42 cellular contexts compared by ENCODE assay signal in the genomic region with DNA sequence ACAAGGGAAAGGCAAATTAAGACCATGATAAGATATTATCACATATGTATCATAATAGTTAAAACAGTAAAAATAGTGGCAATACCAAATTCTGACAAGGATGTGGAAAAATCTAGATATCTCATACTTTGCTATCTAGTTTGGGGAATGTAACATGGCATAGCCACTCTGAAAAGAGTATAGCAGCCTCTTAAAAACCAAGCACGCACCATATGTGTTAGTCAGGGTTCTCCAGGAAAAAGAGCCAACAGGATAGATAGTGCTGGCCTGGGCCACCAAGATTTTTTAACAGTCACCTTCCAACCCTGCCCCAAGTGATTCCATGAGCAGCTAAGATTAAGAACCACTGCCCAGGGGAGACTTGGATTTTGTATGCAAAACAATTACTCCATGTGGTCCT. TPM values are rescaled to one million over a fixed set of nuclear protein-coding genes. Genes with fewer than 3 reads are reported as not detected.
"Had no signal": no experiment of that assay in that cellular context is flagged by ENCODE, and none has a peak within 500 bp of the region (broad histone marks: within the 10 kb centered on the region; RNA-seq: fewer than 3 reads in every experiment).

No MANE protein-coding gene starts in this region.

- H3K27ac ChIP-seq: adrenal gland, ascending aorta, body of pancreas, brain microvascular endothelial cell, breast epithelium, cardiac muscle cell had no signal

- H3K4me3 Mint-ChIP-seq: activated naive CD4-positive, alpha-beta T cell treated with anti-CD3 and anti-CD28 coated beads for 36 hours; activated naive CD4-positive, alpha-beta T cell treated with anti-CD3 and anti-CD28 coated beads, Interleukin-2, amount 10 ng/mL, durations not matched to agents 7 days and 5 days; activated naive CD4-positive, alpha-beta T cell treated with anti-CD3 and anti-CD28 coated beads, Interleukin-2, amount 50 U/mL, for 24 hours; activated naive CD8-positive, alpha-beta T cell; activated naive CD8-positive, alpha-beta T cell treated with anti-CD3 and anti-CD28 coated beads for 36 hours; activated naive CD8-positive, alpha-beta T cell treated with anti-CD3 and anti-CD28 coated beads, Interleukin-2, amount 10 ng/mL, durations not matched to agents 7 days and 5 days; activated naive CD8-positive, alpha-beta T cell treated with anti-CD3 and anti-CD28 coated beads, Interleukin-2, amount 50 U/mL, for 24 hours; activated T-cell treated with anti-CD3 and anti-CD28 coated beads, Interleukin-2, amount 50 U/mL, for 24 hours; activated T-cell treated with anti-CD3 and anti-CD28 coated beads, Interleukin-2, amount 50 U/mL, for 4 hours; activated T-cell treated with anti-CD3 and anti-CD28 coated beads, Interleukin-2, amount 50 U/mL, for 72 hours; activated T-helper 1 cell treated with anti-CD3 and anti-CD28 coated beads, Interleukin-12 subunit alpha, Interleukin-12 subunit beta, Interleukin-2, Interleukin-4 antibody, amounts not matched to agents 30 ng/mL and 10 ng/mL and 1 ng/mL, durations not matched to agents 14 hours and 24 hours and 36 hours; activated T-helper 17 cell treated with anti-CD3 and anti-CD28 coated beads, Interleukin-2, amount 50 U/mL, for 72 hours; brain; central memory CD8-positive, alpha-beta T cell had no signal

- DNase-seq: activated effector memory CD4-positive, alpha-beta T cell treated with anti-CD3 and anti-CD28 coated beads, Interleukin-2, amount 50 U/mL, for 16 hours; activated effector memory CD4-positive, alpha-beta T cell treated with Interleukin-2 at 50 U/mL for 16 hours; activated gamma-delta T cell; activated gamma-delta T cell treated with Interleukin-2 at 50 U/mL for 16 hours; activated naive CD4-positive, alpha-beta T cell; activated naive CD4-positive, alpha-beta T cell treated with anti-CD3 and anti-CD28 coated beads for 36 hours; activated naive CD4-positive, alpha-beta T cell treated with anti-CD3 and anti-CD28 coated beads, Interleukin-2, amount 10 ng/mL, durations not matched to agents 7 days and 5 days; activated naive CD4-positive, alpha-beta T cell treated with anti-CD3 and anti-CD28 coated beads, Interleukin-2, amount 50 U/mL, for 16 hours; activated naive CD4-positive, alpha-beta T cell treated with Interleukin-2 at 50 U/mL for 16 hours; activated naive CD8-positive, alpha-beta T cell treated with anti-CD3 and anti-CD28 coated beads for 36 hours; activated naive CD8-positive, alpha-beta T cell treated with anti-CD3 and anti-CD28 coated beads, Interleukin-2, amount 10 ng/mL, durations not matched to agents 7 days and 5 days; activated naive CD8-positive, alpha-beta T cell treated with anti-CD3 and anti-CD28 coated beads, Interleukin-2, amount 50 U/mL, for 24 hours; activated T-cell treated with anti-CD3 and anti-CD28 coated beads, Interleukin-2, amount 50 U/mL, for 1 hour; activated T-cell treated with anti-CD3 and anti-CD28 coated beads, Interleukin-2, amount 50 U/mL, for 24 hours; activated T-cell treated with anti-CD3 and anti-CD28 coated beads, Interleukin-2, amount 50 U/mL, for 4 hours; activated T-cell treated with anti-CD3 and anti-CD28 coated beads, Interleukin-2, amount 50 U/mL, for 48 hours; activated T-cell treated with anti-CD3 and anti-CD28 coated beads, Interleukin-2, amount 50 U/mL, for 72 hours; adrenal gland; amniotic stem cell; amygdala; anterior cingulate cortex; aorta; body of pancreas; brain microvascular endothelial cell; caudate nucleus; central memory CD4-positive, alpha-beta T cell; cerebellar nuclear complex had no signal

- H3K27ac Mint-ChIP-seq: activated naive CD4-positive, alpha-beta T cell treated with anti-CD3 and anti-CD28 coated beads for 36 hours; activated naive CD4-positive, alpha-beta T cell treated with anti-CD3 and anti-CD28 coated beads, Interleukin-2, amount 10 ng/mL, durations not matched to agents 7 days and 5 days; activated naive CD4-positive, alpha-beta T cell treated with anti-CD3 and anti-CD28 coated beads, Interleukin-2, amount 50 U/mL, for 24 hours; activated naive CD4-positive, alpha-beta T cell treated with anti-CD3 and anti-CD28 coated beads, Interleukin-2, amount 50 U/mL, for 72 hours; activated naive CD8-positive, alpha-beta T cell; activated naive CD8-positive, alpha-beta T cell treated with anti-CD3 and anti-CD28 coated beads for 36 hours; activated naive CD8-positive, alpha-beta T cell treated with anti-CD3 and anti-CD28 coated beads, Interleukin-2, amount 10 ng/mL, durations not matched to agents 7 days and 5 days; activated naive CD8-positive, alpha-beta T cell treated with anti-CD3 and anti-CD28 coated beads, Interleukin-2, amount 50 U/mL, for 24 hours; activated T-cell treated with anti-CD3 and anti-CD28 coated beads, Interleukin-2, amount 50 U/mL, for 24 hours; activated T-cell treated with anti-CD3 and anti-CD28 coated beads, Interleukin-2, amount 50 U/mL, for 72 hours; activated T-helper 1 cell treated with anti-CD3 and anti-CD28 coated beads, Interleukin-12 subunit alpha, Interleukin-12 subunit beta, Interleukin-2, Interleukin-4 antibody, amounts not matched to agents 30 ng/mL and 10 ng/mL and 1 ng/mL, durations not matched to agents 14 hours and 24 hours and 36 hours; activated T-helper 17 cell treated with anti-CD3 and anti-CD28 coated beads, Interleukin-2, amount 50 U/mL, for 72 hours; activated T-helper 2 cell treated with anti-CD3 and anti-CD28 coated beads, Interferon-gamma antibody, Interleukin-2, Interleukin-4, amounts not matched to agents 10 μg/mL and 5 μg/mL and 100 μg/mL, durations not matched to agents 14 hours and 24 hours and 36 hours; brain had no signal

- H3K27me3 ChIP-seq: adrenal gland, ascending aorta, body of pancreas, brain microvascular endothelial cell, breast epithelium, cardiac muscle cell had no signal

- H3K36me3 ChIP-seq: adrenal gland, ascending aorta, brain microvascular endothelial cell, breast epithelium, cardiac muscle cell had no signal

- H3K36me3 Mint-ChIP-seq: activated naive CD4-positive, alpha-beta T cell treated with anti-CD3 and anti-CD28 coated beads, Interleukin-2, amount 50 U/mL, for 24 hours; brain had no signal

- H3K4me3 ChIP-seq: adrenal gland, ascending aorta, body of pancreas, breast epithelium, cardiac muscle cell had no signal

- H3K9me3 ChIP-seq: ascending aorta, body of pancreas, breast epithelium had no signal

- ATAC-seq: activated naive CD4-positive, alpha-beta T cell treated with anti-CD3 and anti-CD28 coated beads, Interleukin-2, amount 50 U/mL, for 72 hours; activated naive CD8-positive, alpha-beta T cell treated with anti-CD3 and anti-CD28 coated beads, Interleukin-2, amount 50 U/mL, for 24 hours; activated T-cell treated with anti-CD3 and anti-CD28 coated beads, Interleukin-2, amount 50 U/mL, for 4 hours; activated T-cell treated with anti-CD3 and anti-CD28 coated beads, Interleukin-2, amount 50 U/mL, for 72 hours; activated T-helper 17 cell treated with anti-CD3 and anti-CD28 coated beads, Interleukin-2, amount 50 U/mL, for 72 hours; body of pancreas had no signal

- H3K9me3 Mint-ChIP-seq: activated naive CD4-positive, alpha-beta T cell treated with anti-CD3 and anti-CD28 coated beads for 36 hours; activated T-helper 17 cell treated with anti-CD3 and anti-CD28 coated beads, Interleukin-2, amount 50 U/mL, for 72 hours had no signal

- H3K4me1 ChIP-seq: adrenal gland, ascending aorta had no signal

- H3K4me1 Mint-ChIP-seq: brain had no signal

- H3K27me3 Mint-ChIP-seq: activated naive CD8-positive, alpha-beta T cell treated with anti-CD3 and anti-CD28 coated beads, Interleukin-2, amount 10 ng/mL, durations not matched to agents 7 days and 5 days; activated T-helper 17 cell treated with anti-CD3 and anti-CD28 coated beads, Interleukin-2, amount 50 U/mL, for 72 hours; brain; central memory CD8-positive, alpha-beta T cell had no signal

RNA-seq across cellular contexts. Expression of a gene that starts 48.5 kb away (rescaled TPM):
- total RNA-seq: activated naive CD4-positive, alpha-beta T cell treated with anti-CD3 and anti-CD28 coated beads for 36 hours; activated naive CD4-positive, alpha-beta T cell treated with anti-CD3 and anti-CD28 coated beads, Interleukin-2, amount 50 U/mL, for 72 hours; activated naive CD8-positive, alpha-beta T cell treated with anti-CD3 and anti-CD28 coated beads for 36 hours; activated naive CD8-positive, alpha-beta T cell treated with anti-CD3 and anti-CD28 coated beads, Interleukin-2, amount 10 ng/mL, durations not matched to agents 7 days and 5 days; activated T-cell treated with anti-CD3 and anti-CD28 coated beads, Interleukin-2, amount 50 U/mL, for 4 hours; activated T-cell treated with anti-CD3 and anti-CD28 coated beads, Interleukin-2, amount 50 U/mL, for 72 hours; ascending aorta; astrocyte; body of pancreas; cardiac muscle cell; cardiac septum; cerebellum; chondrocyte had no signal
- polyA plus RNA-seq: aorta, cardiac muscle cell had no signal
